23 cellular contexts compared by ENCODE assay signal in genomic region chr12:113167868-113168267, GRCh38. TPM values are rescaled to one million over a fixed set of nuclear protein-coding genes. Genes with fewer than 3 reads are reported as not detected.
A peak's percentile ranks its signal among the peaks of the same experiment; 100 is the strongest.
DNase-seq lines count a peak whose midpoint lies in the region; ATAC-seq, FAIRE-seq and TF ChIP-seq lines count a peak whose summit lies in the region.
"Had no signal": no experiment of that assay in that cellular context is flagged by ENCODE, and none has a peak within 500 bp of the region (broad histone marks: within the 10 kb centered on the region; RNA-seq: fewer than 3 reads in every experiment).

No MANE protein-coding gene starts in this region.

- peaks cover 5% of the 10 kb centered on the region for H3K4me1 Mint-ChIP-seq in activated naive CD8-positive, alpha-beta T cell treated with anti-CD3 and anti-CD28 coated beads, Interleukin-2, amount 50 U/mL, for 24 hours

- TF ChIP-seq CTCF in HepG2 (CRISPR knock-in tag; IDR thresholded peaks at IDR 0.05) (no peak), right lobe of liver (IDR thresholded peaks at IDR 0.05) (no peak), OCI-LY1 (IDR thresholded peaks at IDR 0.05; ENCODE audit: low read length) (no peak), parathyroid adenoma (IDR thresholded peaks at IDR 0.05) (no peak)

- no TSS peak for BruUV-seq in HepG2 (replicated peaks; lab: Mats Ljungman, UMichigan)

- no peaks in the 10 kb centered on the region for H3K9me3 ChIP-seq in HepG2 (ENCODE audit: low read length)
- H3K9me3 ChIP-seq in right lobe of liver, result no peaks in the 10 kb centered on the region
- no peaks in the 10 kb centered on the region for H3K9me3 ChIP-seq in OCI-LY1 (ENCODE audit: low read length)
- no peaks in the 10 kb centered on the region for H3K9me3 ChIP-seq in parathyroid adenoma (ENCODE audit: control insufficient read depth, low read length)
- H3K9me3 ChIP-seq: A549 had no signal

- H3K27ac ChIP-seq in HepG2 (ENCODE audit: extremely low read length, insufficient read depth, low read length) (peak overlapping the region; percentile 39), right lobe of liver (no peak overlapping the region), OCI-LY1 (ENCODE audit: low read depth, low read length, poor library complexity, severe bottlenecking) (peak overlapping the region; percentile 86), parathyroid adenoma (peak overlapping the region; percentile 75)
- H3K27ac ChIP-seq: 22Rv1, A549, GM23248, HL-60 had no signal

- no peak for ATAC-seq in HepG2
- no peak for ATAC-seq in right lobe of liver
- no peak for ATAC-seq in GM19351 (IDR thresholded peaks at IDR 0.05; ENCODE audit: unreplicated experiment)
- ATAC-seq in activated naive CD8-positive, alpha-beta T cell treated with anti-CD3 and anti-CD28 coated beads, Interleukin-2, amount 50 U/mL, for 24 hours, result no peak
- ATAC-seq: A549; CD8-positive, alpha-beta T cell had no signal

- no peaks in the 10 kb centered on the region for H3K9me2 ChIP-seq in OCI-LY1 (ENCODE audit: low read depth, low read length)

- CTCF ChIA-PET in HepG2 (lab: Yijun Ruan, JAX; ENCODE audit: low intra/inter-chr PET ratio, low total read pairs), result no interaction called here

- intact Hi-C loops in HepG2 (cut with micrococcal nuclease; ENCODE audit: unreplicated experiment), result no loop called here
- intact Hi-C loops in right lobe of liver (cut with DNase I), result loop anchor here in 1 of 2 donors (5.0 kb wide), 1 partner anchor 116 kb away; no protein-coding TSS in a partner anchor

- H3K27me3 Mint-ChIP-seq in activated naive CD8-positive, alpha-beta T cell treated with anti-CD3 and anti-CD28 coated beads, Interleukin-2, amount 50 U/mL, for 24 hours, result no peaks in the 10 kb centered on the region

- DNase-seq in HepG2 (ENCODE audit: low spot score), result no peak
- no peak for DNase-seq in right lobe of liver
- DNase-seq in activated naive CD8-positive, alpha-beta T cell treated with anti-CD3 and anti-CD28 coated beads, Interleukin-2, amount 50 U/mL, for 24 hours, result no peak
- DNase-seq: AML-193; Calu3; CD8-positive, alpha-beta T cell; DMS79 treated with DMSO at 0.1 percent for 48 hours; GF-D8; GM23248; HCEC 1CT; HFFc6; IMR-90; KBM-7 had no signal

- no peak overlapping the region for H3K4me3 ChIP-seq in HepG2 (replicated peaks in 1 of 3; ENCODE audit: insufficient read depth in 1 of 3, low read depth in 2 of 3, low read length in 3 of 3)
- H3K4me3 ChIP-seq in right lobe of liver, result no peak overlapping the region
- no peak overlapping the region for H3K4me3 ChIP-seq in OCI-LY1 (ENCODE audit: low read depth, low read length, poor library complexity, severe bottlenecking)
- H3K4me3 ChIP-seq in parathyroid adenoma (ENCODE audit: low read depth, low read length), result no peak overlapping the region
- H3K4me3 ChIP-seq: A549, GM23248 had no signal

- POLR2A ChIA-PET in HepG2 (lab: Yijun Ruan, JAX), result no interaction called here

- H3K4me3 Mint-ChIP-seq in activated naive CD8-positive, alpha-beta T cell treated with anti-CD3 and anti-CD28 coated beads, Interleukin-2, amount 50 U/mL, for 24 hours, result no peak overlapping the region
- H3K4me3 Mint-ChIP-seq: CD8-positive, alpha-beta T cell; HFFc6 had no signal

- TF ChIP-seq POLR2A in HepG2 (IDR thresholded peaks at IDR 0.05; ENCODE audit: insufficient read depth in 1 of 2, low read depth in 2 of 2, low read length in 2 of 2), result no peak
- no peak for TF ChIP-seq POLR2A in right lobe of liver (IDR thresholded peaks at IDR 0.05)

- H3K27ac Mint-ChIP-seq in activated naive CD8-positive, alpha-beta T cell treated with anti-CD3 and anti-CD28 coated beads, Interleukin-2, amount 50 U/mL, for 24 hours, result no peak overlapping the region
- H3K27ac Mint-ChIP-seq: CD8-positive, alpha-beta T cell; HFFc6 had no signal

- H3K4me1 ChIP-seq in HepG2 (ENCODE audit: insufficient read depth, low read length) (no peaks in the 10 kb centered on the region), right lobe of liver (no peaks in the 10 kb centered on the region), OCI-LY1 (ENCODE audit: insufficient read depth, low read length, severe bottlenecking) (peaks cover 79% of the 10 kb centered on the region), parathyroid adenoma (peaks cover 20% of the 10 kb centered on the region)
- H3K4me1 ChIP-seq: A549 had no signal

- no peak for TF ChIP-seq EP300 in HepG2 (IDR thresholded peaks at IDR 0.05; ENCODE audit: low read depth in 2 of 2, low read length in 2 of 2)
- no peak for TF ChIP-seq EP300 in HepG2 (CRISPR knock-in tag; IDR thresholded peaks at IDR 0.05; ENCODE audit: borderline replicate concordance)

- H3K9ac ChIP-seq in HepG2 (ENCODE audit: insufficient read depth, low read depth, low read length) (no peak overlapping the region), OCI-LY1 (ENCODE audit: low read length) (peak overlapping the region; percentile 47; the same call in 1 of the 2 replicates), parathyroid adenoma (no peak overlapping the region)
- H3K9ac ChIP-seq: GM23248 had no signal

- H4K20me1 ChIP-seq in HepG2 (ENCODE audit: insufficient read depth, low read length) (no peaks in the 10 kb centered on the region), OCI-LY1 (ENCODE audit: insufficient read depth, low read length) (no peaks in the 10 kb centered on the region)

- in situ Hi-C loops in HepG2 (cut with HindIII; ENCODE audit: extremely low pct_ligation_motif_present, low pct_unique_long_range_greater_than_20kb), result no loop called here

- peaks cover 49 to 82% of the 10 kb centered on the region in 2 experiments for H3K36me3 ChIP-seq in HepG2 (replicated peaks in 1 of 2; ENCODE audit: control insufficient read depth in 1 of 2, insufficient read depth in 2 of 2, low read length in 2 of 2)
- H3K36me3 ChIP-seq in right lobe of liver, result peaks cover 13 to 82% (median 37%) of the 10 kb centered on the region in 4 donors
- peaks cover 91% of the 10 kb centered on the region for H3K36me3 ChIP-seq in OCI-LY1 (ENCODE audit: insufficient read depth, low read length)
- no peaks in the 10 kb centered on the region for H3K36me3 ChIP-seq in parathyroid adenoma (ENCODE audit: control insufficient read depth, insufficient read depth, low read length)

- no peaks in the 10 kb centered on the region for H3K27me3 ChIP-seq in HepG2 (ENCODE audit: control insufficient read depth in 1 of 2, insufficient read depth in 2 of 2, low read length in 2 of 2)
- H3K27me3 ChIP-seq in right lobe of liver, result no peaks in the 10 kb centered on the region
- H3K27me3 ChIP-seq in OCI-LY1 (ENCODE audit: insufficient read depth, low read length), result no peaks in the 10 kb centered on the region
- no peaks in the 10 kb centered on the region for H3K27me3 ChIP-seq in parathyroid adenoma (ENCODE audit: control insufficient read depth, insufficient read depth, low read length)

- WGBS in HepG2 (ENCODE audit: low lambda C conversion rate), result 96% methylated on average over 8 of the region's 10 CpGs
- 96% methylated on average over 5 of the region's 10 CpGs for WGBS in right lobe of liver (ENCODE audit: insufficient coverage, low coverage, low lambda C conversion rate, missing lambda C conversion rate)

- TF ChIP-seq RAD21 in HepG2 (CRISPR knock-in tag; IDR thresholded peaks at IDR 0.05), result no peak

- H3F3A ChIP-seq in OCI-LY1 (ENCODE audit: insufficient read depth, low read length), result no peaks in the 10 kb centered on the region

- H2AFZ ChIP-seq in HepG2 (ENCODE audit: low read length) (no peak overlapping the region), OCI-LY1 (ENCODE audit: low read length) (no peak overlapping the region), parathyroid adenoma (peak overlapping the region; percentile 61)
- H2AFZ ChIP-seq: GM23248 had no signal

- no peaks in the 10 kb centered on the region for H3K79me2 ChIP-seq in HepG2 (ENCODE audit: insufficient read depth, low read length)
- no peaks in the 10 kb centered on the region for H3K79me2 ChIP-seq in OCI-LY1 (ENCODE audit: insufficient read depth, low read length)
- peaks cover 3% of the 10 kb centered on the region for H3K79me2 ChIP-seq in parathyroid adenoma

- FAIRE-seq in HepG2 (lab: Jason Lieb, UNC), result no peak
- FAIRE-seq: A549, GM19239 had no signal

- no peaks in the 10 kb centered on the region for H3K9me3 Mint-ChIP-seq in activated naive CD8-positive, alpha-beta T cell treated with anti-CD3 and anti-CD28 coated beads, Interleukin-2, amount 50 U/mL, for 24 hours
- H3K9me3 Mint-ChIP-seq: CD8-positive, alpha-beta T cell; HFFc6 had no signal

- H3K4me2 ChIP-seq in HepG2 (ENCODE audit: low read depth, low read length), result no peak overlapping the region
- no peak overlapping the region; the same call in 1 of the 2 replicates for H3K4me2 ChIP-seq in OCI-LY1 (ENCODE audit: low read length)
- no peak overlapping the region for H3K4me2 ChIP-seq in parathyroid adenoma (ENCODE audit: low read length)
- H3K4me2 ChIP-seq: A549 had no signal

- H3K36me3 Mint-ChIP-seq in activated naive CD8-positive, alpha-beta T cell treated with anti-CD3 and anti-CD28 coated beads, Interleukin-2, amount 50 U/mL, for 24 hours (ENCODE audit: low read depth), result peaks cover 54% of the 10 kb centered on the region

RNA-seq across cellular contexts. Expression of gene DDX54, which starts 17.4 kb away (rescaled TPM):
- total RNA-seq in HepG2 (2016; rRNA removed; fragmentation: Illumina TruSeq; extraction: Trizol) (45.1 and 59.7 TPM in 2 replicates), right lobe of liver (10 to 100 TPM; 22.8 to 43.8 (median 31.1) TPM)
- 5.0 and 6.8 TPM in 2 replicates for total RNA-seq in HepG2 (2016; cell fraction: cytosol; rRNA removed; fragmentation: Illumina TruSeq; extraction: Trizol; ENCODE audit: low read depth)
- 44.2 and 60.5 TPM in 2 replicates for total RNA-seq in HepG2 (2016; cell fraction: insoluble cytoplasmic fraction; rRNA removed; fragmentation: Illumina TruSeq; extraction: Trizol)
- total RNA-seq in HepG2 (2016; cell fraction: membrane; rRNA removed; fragmentation: Illumina TruSeq; extraction: Trizol), result 15.7 and 17.4 TPM in 2 replicates
- total RNA-seq in HepG2 (2016; cell fraction: nucleus; rRNA removed; fragmentation: Illumina TruSeq; extraction: Trizol), result 30.5 and 38.6 TPM in 2 replicates
- 51.3 and 61.1 TPM in 2 replicates for polyA plus RNA-seq in HepG2 (2011; rRNA removed)
- polyA plus RNA-seq in HepG2 (2011; cell fraction: cytosol; rRNA removed), result 33.9 and 54.0 TPM in 2 replicates
- 56.0 and 66.1 TPM in 2 replicates for polyA plus RNA-seq in HepG2 (2011; cell fraction: nucleus; rRNA removed)
- polyA plus RNA-seq in HepG2 (2012), result 29.2 and 33.1 TPM in 2 replicates
- polyA plus RNA-seq in HepG2 (2016; cell fraction: cytosol; fragmentation: Illumina TruSeq; extraction: Trizol; ENCODE audit: low read depth), result 4.2 and 4.5 TPM in 2 replicates
- polyA plus RNA-seq in HepG2 (2016; cell fraction: insoluble cytoplasmic fraction; fragmentation: Illumina TruSeq; extraction: Trizol; ENCODE audit: low read depth), result 61.6 and 69.4 TPM in 2 replicates
- polyA plus RNA-seq in HepG2 (2016; cell fraction: membrane; fragmentation: Illumina TruSeq; extraction: Trizol; ENCODE audit: low read depth), result 8.9 and 13.8 TPM in 2 replicates
- 93.7 and 96.2 TPM in 2 replicates for polyA plus RNA-seq in HepG2 (2016; cell fraction: nucleus; fragmentation: Illumina TruSeq; extraction: Trizol; ENCODE audit: insufficient read depth, low read depth)
- polyA minus RNA-seq in HepG2 (2011; rRNA and poly(A)+ RNA removed; ENCODE audit: low replicate concordance), result 67.7 and 93.0 TPM in 2 replicates
- polyA minus RNA-seq in HepG2 (2011; cell fraction: cytosol; rRNA and poly(A)+ RNA removed), result 23.5 and 27.4 TPM in 2 replicates
- polyA minus RNA-seq in HepG2 (2011; cell fraction: nucleus; rRNA and poly(A)+ RNA removed), result 26.4 and 35.3 TPM in 2 replicates

RNA-seq across cellular contexts. Expression of gene RITA1, which starts 17.7 kb away (rescaled TPM):
- total RNA-seq in HepG2 (2016; rRNA removed; fragmentation: Illumina TruSeq; extraction: Trizol), result 28.1 and 28.9 TPM in 2 replicates
- 34.7 and 44.4 TPM in 2 replicates for total RNA-seq in HepG2 (2016; cell fraction: cytosol; rRNA removed; fragmentation: Illumina TruSeq; extraction: Trizol; ENCODE audit: low read depth)
- total RNA-seq in HepG2 (2016; cell fraction: insoluble cytoplasmic fraction; rRNA removed; fragmentation: Illumina TruSeq; extraction: Trizol), result 25.7 and 31.1 TPM in 2 replicates
- total RNA-seq in HepG2 (2016; cell fraction: membrane; rRNA removed; fragmentation: Illumina TruSeq; extraction: Trizol), result 58.4 and 67.9 TPM in 2 replicates
- total RNA-seq in HepG2 (2016; cell fraction: nucleus; rRNA removed; fragmentation: Illumina TruSeq; extraction: Trizol), result 16.2 and 17.8 TPM in 2 replicates
- 12.4 and 14.3 TPM in 2 replicates for polyA plus RNA-seq in HepG2 (2011; rRNA removed)
- 13.8 and 16.3 TPM in 2 replicates for polyA plus RNA-seq in HepG2 (2011; cell fraction: cytosol; rRNA removed)
- polyA plus RNA-seq in HepG2 (2011; cell fraction: nucleus; rRNA removed), result 8.9 and 10.1 TPM in 2 replicates
- 8.6 and 10.6 TPM in 2 replicates for polyA plus RNA-seq in HepG2 (2012)
- 48.9 and 64.2 TPM in 2 replicates for polyA plus RNA-seq in HepG2 (2016; cell fraction: cytosol; fragmentation: Illumina TruSeq; extraction: Trizol; ENCODE audit: low read depth)
- 35.7 and 37.7 TPM in 2 replicates for polyA plus RNA-seq in HepG2 (2016; cell fraction: insoluble cytoplasmic fraction; fragmentation: Illumina TruSeq; extraction: Trizol; ENCODE audit: low read depth)
- 64.3 and 73.8 TPM in 2 replicates for polyA plus RNA-seq in HepG2 (2016; cell fraction: membrane; fragmentation: Illumina TruSeq; extraction: Trizol; ENCODE audit: low read depth)
- polyA plus RNA-seq in HepG2 (2016; cell fraction: nucleus; fragmentation: Illumina TruSeq; extraction: Trizol; ENCODE audit: insufficient read depth, low read depth), result 21.0 and 24.3 TPM in 2 replicates
- 12.2 and 25.5 TPM in 2 replicates for polyA minus RNA-seq in HepG2 (2011; rRNA and poly(A)+ RNA removed; ENCODE audit: low replicate concordance)
- 6.2 and 7.6 TPM in 2 replicates for polyA minus RNA-seq in HepG2 (2011; cell fraction: cytosol; rRNA and poly(A)+ RNA removed)
- 11.1 and 14.5 TPM in 2 replicates for polyA minus RNA-seq in HepG2 (2011; cell fraction: nucleus; rRNA and poly(A)+ RNA removed)
- 10 to 100 TPM; 11.1 to 33.0 (median 22.3) TPM for total RNA-seq in right lobe of liver

RNA-seq across cellular contexts. Expression of gene CFAP73, which starts 18.3 kb away (rescaled TPM):
- not detected in 2 replicates for total RNA-seq in HepG2 (2016; rRNA removed; fragmentation: Illumina TruSeq; extraction: Trizol)
- not detected in 2 replicates for total RNA-seq in HepG2 (2016; cell fraction: cytosol; rRNA removed; fragmentation: Illumina TruSeq; extraction: Trizol; ENCODE audit: low read depth)
- total RNA-seq in HepG2 (2016; cell fraction: insoluble cytoplasmic fraction; rRNA removed; fragmentation: Illumina TruSeq; extraction: Trizol), result not detected in 2 replicates
- total RNA-seq in HepG2 (2016; cell fraction: membrane; rRNA removed; fragmentation: Illumina TruSeq; extraction: Trizol), result not detected in 2 replicates
- not detected in 2 replicates for total RNA-seq in HepG2 (2016; cell fraction: nucleus; rRNA removed; fragmentation: Illumina TruSeq; extraction: Trizol)
- not detected in 2 replicates for polyA plus RNA-seq in HepG2 (2011; rRNA removed)
- not detected in 2 replicates for polyA plus RNA-seq in HepG2 (2011; cell fraction: cytosol; rRNA removed)
- polyA plus RNA-seq in HepG2 (2011; cell fraction: nucleus; rRNA removed), result not detected in 2 replicates
- polyA plus RNA-seq in HepG2 (2012), result not detected in 2 replicates
- polyA plus RNA-seq in HepG2 (2016; cell fraction: cytosol; fragmentation: Illumina TruSeq; extraction: Trizol; ENCODE audit: low read depth), result not detected in 2 replicates
- not detected in 2 replicates for polyA plus RNA-seq in HepG2 (2016; cell fraction: insoluble cytoplasmic fraction; fragmentation: Illumina TruSeq; extraction: Trizol; ENCODE audit: low read depth)
- polyA plus RNA-seq in HepG2 (2016; cell fraction: membrane; fragmentation: Illumina TruSeq; extraction: Trizol; ENCODE audit: low read depth), result not detected in 2 replicates
- polyA plus RNA-seq in HepG2 (2016; cell fraction: nucleus; fragmentation: Illumina TruSeq; extraction: Trizol; ENCODE audit: insufficient read depth, low read depth), result not detected in 2 replicates
- polyA minus RNA-seq in HepG2 (2011; rRNA and poly(A)+ RNA removed; ENCODE audit: low replicate concordance), result not detected in 2 replicates
- not detected in 2 replicates for polyA minus RNA-seq in HepG2 (2011; cell fraction: cytosol; rRNA and poly(A)+ RNA removed)
- polyA minus RNA-seq in HepG2 (2011; cell fraction: nucleus; rRNA and poly(A)+ RNA removed), result not detected in 2 replicates
- under 1 TPM in 1 of 6 experiments, not detected in 5; 0.15 TPM for total RNA-seq in right lobe of liver
- total RNA-seq: GM23248, H4, HT1080, IMR-90 had no signal
- polyA plus RNA-seq: BJ, GM23248, IMR-90 had no signal

RNA-seq across cellular contexts. Expression of gene RASAL1, which starts 32.3 kb away (rescaled TPM):
- total RNA-seq in HepG2 (2016; rRNA removed; fragmentation: Illumina TruSeq; extraction: Trizol), result not detected in 2 replicates
- total RNA-seq in HepG2 (2016; cell fraction: cytosol; rRNA removed; fragmentation: Illumina TruSeq; extraction: Trizol; ENCODE audit: low read depth), result 0.18 TPM in 1 of 2 replicates, not detected in the other
- total RNA-seq in HepG2 (2016; cell fraction: insoluble cytoplasmic fraction; rRNA removed; fragmentation: Illumina TruSeq; extraction: Trizol), result not detected in 2 replicates
- not detected in 2 replicates for total RNA-seq in HepG2 (2016; cell fraction: membrane; rRNA removed; fragmentation: Illumina TruSeq; extraction: Trizol)
- total RNA-seq in HepG2 (2016; cell fraction: nucleus; rRNA removed; fragmentation: Illumina TruSeq; extraction: Trizol), result not detected in 2 replicates
- not detected in 2 replicates for polyA plus RNA-seq in HepG2 (2011; rRNA removed)
- polyA plus RNA-seq in HepG2 (2011; cell fraction: cytosol; rRNA removed), result not detected in 2 replicates
- polyA plus RNA-seq in HepG2 (2011; cell fraction: nucleus; rRNA removed), result 0.07 and 0.31 TPM in 2 replicates
- not detected in 2 replicates for polyA plus RNA-seq in HepG2 (2012)
- polyA plus RNA-seq in HepG2 (2016; cell fraction: cytosol; fragmentation: Illumina TruSeq; extraction: Trizol; ENCODE audit: low read depth), result 0.12 TPM in 1 of 2 replicates, not detected in the other
- polyA plus RNA-seq in HepG2 (2016; cell fraction: insoluble cytoplasmic fraction; fragmentation: Illumina TruSeq; extraction: Trizol; ENCODE audit: low read depth), result not detected in 2 replicates
- not detected in 2 replicates for polyA plus RNA-seq in HepG2 (2016; cell fraction: membrane; fragmentation: Illumina TruSeq; extraction: Trizol; ENCODE audit: low read depth)
- polyA plus RNA-seq in HepG2 (2016; cell fraction: nucleus; fragmentation: Illumina TruSeq; extraction: Trizol; ENCODE audit: insufficient read depth, low read depth), result 0.72 TPM in 1 of 2 replicates, not detected in the other
- polyA minus RNA-seq in HepG2 (2011; rRNA and poly(A)+ RNA removed; ENCODE audit: low replicate concordance), result 0.30 TPM in 1 of 2 replicates, not detected in the other
- polyA minus RNA-seq in HepG2 (2011; cell fraction: cytosol; rRNA and poly(A)+ RNA removed), result not detected in 2 replicates
- polyA minus RNA-seq in HepG2 (2011; cell fraction: nucleus; rRNA and poly(A)+ RNA removed), result not detected in 2 replicates
- total RNA-seq in right lobe of liver, result under 1 TPM in 4 of 6 experiments, not detected in 2; 0.10 to 0.24 (median 0.15) TPM
- total RNA-seq: GM23248, HFFc6, HT1080, IMR-90 had no signal
- polyA plus RNA-seq: BJ, GM23248, IMR-90 had no signal

RNA-seq across cellular contexts. Expression of gene TPCN1, which starts 53.4 kb away (rescaled TPM):
- 3.8 and 8.0 TPM in 2 replicates for total RNA-seq in HepG2 (2016; rRNA removed; fragmentation: Illumina TruSeq; extraction: Trizol)
- 4.4 and 4.6 TPM in 2 replicates for total RNA-seq in HepG2 (2016; cell fraction: cytosol; rRNA removed; fragmentation: Illumina TruSeq; extraction: Trizol; ENCODE audit: low read depth)
- total RNA-seq in HepG2 (2016; cell fraction: insoluble cytoplasmic fraction; rRNA removed; fragmentation: Illumina TruSeq; extraction: Trizol), result 3.0 and 10.0 TPM in 2 replicates
- 4.2 and 4.5 TPM in 2 replicates for total RNA-seq in HepG2 (2016; cell fraction: membrane; rRNA removed; fragmentation: Illumina TruSeq; extraction: Trizol)
- 12.3 and 15.7 TPM in 2 replicates for total RNA-seq in HepG2 (2016; cell fraction: nucleus; rRNA removed; fragmentation: Illumina TruSeq; extraction: Trizol)
- polyA plus RNA-seq in HepG2 (2011; rRNA removed), result 26.8 and 33.5 TPM in 2 replicates
- 10.3 and 10.4 TPM in 2 replicates for polyA plus RNA-seq in HepG2 (2011; cell fraction: cytosol; rRNA removed)
- 183 and 201 TPM in 2 replicates for polyA plus RNA-seq in HepG2 (2011; cell fraction: nucleus; rRNA removed)
- polyA plus RNA-seq in HepG2 (2012), result 18.0 and 21.8 TPM in 2 replicates
- 0.84 and 1.4 TPM in 2 replicates for polyA plus RNA-seq in HepG2 (2016; cell fraction: cytosol; fragmentation: Illumina TruSeq; extraction: Trizol; ENCODE audit: low read depth)
- 3.5 and 4.1 TPM in 2 replicates for polyA plus RNA-seq in HepG2 (2016; cell fraction: insoluble cytoplasmic fraction; fragmentation: Illumina TruSeq; extraction: Trizol; ENCODE audit: low read depth)
- polyA plus RNA-seq in HepG2 (2016; cell fraction: membrane; fragmentation: Illumina TruSeq; extraction: Trizol; ENCODE audit: low read depth), result 2.5 and 2.8 TPM in 2 replicates
- polyA plus RNA-seq in HepG2 (2016; cell fraction: nucleus; fragmentation: Illumina TruSeq; extraction: Trizol; ENCODE audit: insufficient read depth, low read depth), result 42.1 and 42.8 TPM in 2 replicates
- polyA minus RNA-seq in HepG2 (2011; rRNA and poly(A)+ RNA removed; ENCODE audit: low replicate concordance), result 40.0 and 48.9 TPM in 2 replicates
- 7.3 and 9.8 TPM in 2 replicates for polyA minus RNA-seq in HepG2 (2011; cell fraction: cytosol; rRNA and poly(A)+ RNA removed)
- 45.8 and 47.1 TPM in 2 replicates for polyA minus RNA-seq in HepG2 (2011; cell fraction: nucleus; rRNA and poly(A)+ RNA removed)
- 10 to 100 TPM; 18.0 to 34.6 (median 28.3) TPM for total RNA-seq in right lobe of liver

Comparison
In these comparisons a context has a peak if more than half of its experiments do, and no peak if none do; other contexts are left out.
1. H3K27ac ChIP-seq: peak in HepG2 (single experiment), OCI-LY1 (single experiment) and parathyroid adenoma (single experiment); none in right lobe of liver (0 of 3).